28 cellular contexts compared by ENCODE assay signal in the genomic region with DNA sequence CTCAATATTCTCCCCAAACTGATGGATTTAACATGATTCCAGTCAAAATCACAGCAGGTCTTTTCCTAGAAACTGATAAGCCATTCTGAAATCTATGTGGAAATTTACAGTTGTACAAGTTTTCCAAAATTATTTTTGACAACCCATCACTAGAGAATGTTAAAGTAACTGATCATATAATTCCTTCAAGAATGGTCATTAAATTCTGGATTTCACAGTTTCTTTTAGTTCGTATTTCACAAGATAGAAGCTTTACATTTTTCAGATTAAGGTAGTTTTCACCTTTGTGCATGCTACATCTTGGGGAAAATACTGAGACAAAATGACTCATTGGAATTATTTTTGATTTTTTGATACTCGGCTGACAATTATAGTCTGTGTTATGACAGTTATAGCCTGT.
"Had no signal": no experiment of that assay in that cellular context is flagged by ENCODE, and none has a peak within 500 bp of the region (broad histone marks: within the 10 kb centered on the region; RNA-seq: fewer than 3 reads in every experiment).

No MANE protein-coding gene starts in this region.

- H3K27ac ChIP-seq: colonic mucosa, coronary artery, dorsolateral prefrontal cortex, epithelial cell of prostate, esophagus muscularis mucosa, esophagus squamous epithelium, foreskin keratinocyte, gastrocnemius medialis, gastroesophageal sphincter, heart left ventricle, heart right ventricle had no signal

- H3K36me3 ChIP-seq: colonic mucosa, esophagus muscularis mucosa, esophagus squamous epithelium, gastrocnemius medialis, heart left ventricle, heart right ventricle had no signal

- DNase-seq: colonic mucosa; cortex of kidney; dermis blood vessel endothelial cell; dorsolateral prefrontal cortex; effector CD4-positive, alpha-beta T cell; effector CD8-positive, alpha-beta T cell; effector memory CD4-positive, alpha-beta T cell; effector memory CD8-positive, alpha-beta T cell; endodermal cell; erythroblast; esophagus squamous epithelium; foreskin fibroblast; foreskin keratinocyte; foreskin melanocyte; gastrocnemius medialis; glutamatergic neuron; head of caudate nucleus; heart left ventricle; heart right ventricle had no signal

- H3K27me3 ChIP-seq: colonic mucosa, dorsolateral prefrontal cortex, esophagus muscularis mucosa, esophagus squamous epithelium, foreskin keratinocyte, gastrocnemius medialis, gastroesophageal sphincter, heart left ventricle, heart right ventricle had no signal

- ATAC-seq: effector memory CD8-positive, alpha-beta T cell; esophagus mucosa; foreskin keratinocyte; gastrocnemius medialis; gastroesophageal sphincter; heart left ventricle; heart right ventricle had no signal

- H3K4me1 ChIP-seq: colonic mucosa, esophagus muscularis mucosa, esophagus squamous epithelium, foreskin keratinocyte, gastrocnemius medialis, gastroesophageal sphincter had no signal

- H3K9me3 ChIP-seq: colonic mucosa, esophagus muscularis mucosa, esophagus squamous epithelium, gastrocnemius medialis, gastroesophageal sphincter, heart left ventricle, heart right ventricle had no signal

- FAIRE-seq: colon, endometrium, endothelial cell of umbilical vein, frontal cortex had no signal

- H3K4me3 ChIP-seq: colonic mucosa, coronary artery, dorsolateral prefrontal cortex, esophagus muscularis mucosa, esophagus squamous epithelium, gastrocnemius medialis, gastroesophageal sphincter, heart left ventricle, heart right ventricle had no signal
